Comparison of ENCODE assay signal across 7 cellular contexts in genomic region chr5:62252519-62252918, GRCh38. TPM values are rescaled to one million over a fixed set of nuclear protein-coding genes. Genes with fewer than 3 reads are reported as not detected.
DNase-seq lines count a peak whose midpoint lies in the region; ATAC-seq and TF ChIP-seq lines count a peak whose summit lies in the region.
"Not testable (repeated sequence)": the region's sequence is repeated elsewhere in the genome, so short reads cannot be mapped to it uniquely, and the experiment has no call there.

No MANE protein-coding gene starts in this region.

- not testable (repeated sequence) for H3K27me3 Mint-ChIP-seq in CD4-positive, alpha-beta T cell; activated CD4-positive, alpha-beta T cell treated with anti-CD3 and anti-CD28 coated beads for 36 hours; activated CD8-positive, alpha-beta T cell treated with anti-CD3 and anti-CD28 coated beads for 36 hours; activated T-helper 17 cell treated with anti-CD3 and anti-CD28 coated beads, Interleukin-2, amount 50 U/mL, for 72 hours; activated naive CD4-positive, alpha-beta T cell treated with anti-CD3 and anti-CD28 coated beads, Interleukin-2, amount 50 U/mL, for 24 hours; naive thymus-derived CD4-positive, alpha-beta T cell; nephron progenitor cell (ENCODE audit: low read depth, poor library complexity)

- H3K4me3 ChIP-seq in naive thymus-derived CD4-positive, alpha-beta T cell (ENCODE audit: low read length), result not testable (repeated sequence)

- TF ChIP-seq CTCF in CD4-positive, alpha-beta T cell (IDR thresholded peaks at IDR 0.05); activated CD8-positive, alpha-beta T cell treated with anti-CD3 and anti-CD28 coated beads for 36 hours (IDR thresholded peaks at IDR 0.05); nephron progenitor cell (IDR thresholded peaks at IDR 0.05): not testable (repeated sequence)

- not testable (repeated sequence) for ATAC-seq in CD4-positive, alpha-beta T cell (ENCODE audit: poor library complexity); activated CD4-positive, alpha-beta T cell treated with anti-CD3 and anti-CD28 coated beads for 36 hours; activated CD8-positive, alpha-beta T cell treated with anti-CD3 and anti-CD28 coated beads for 36 hours; activated T-helper 17 cell treated with anti-CD3 and anti-CD28 coated beads, Interleukin-2, amount 50 U/mL, for 72 hours (replicated peaks); naive thymus-derived CD4-positive, alpha-beta T cell

- CTCF ChIA-PET in CD4-positive, alpha-beta T cell (lab: Charles Lee); activated CD4-positive, alpha-beta T cell treated with anti-CD3 and anti-CD28 coated beads for 36 hours (lab: Charles Lee); activated CD8-positive, alpha-beta T cell treated with anti-CD3 and anti-CD28 coated beads for 36 hours (lab: Charles Lee); naive thymus-derived CD4-positive, alpha-beta T cell (lab: Charles Lee): not testable (repeated sequence)

- POLR2A ChIA-PET in CD4-positive, alpha-beta T cell (lab: Charles Lee); activated CD4-positive, alpha-beta T cell treated with anti-CD3 and anti-CD28 coated beads for 36 hours (lab: Charles Lee); activated CD8-positive, alpha-beta T cell treated with anti-CD3 and anti-CD28 coated beads for 36 hours (lab: Charles Lee); naive thymus-derived CD4-positive, alpha-beta T cell (lab: Charles Lee): not testable (repeated sequence)

- H3K9me3 ChIP-seq in CD4-positive, alpha-beta T cell (ENCODE audit: control insufficient read depth, low read length); naive thymus-derived CD4-positive, alpha-beta T cell (ENCODE audit: control insufficient read depth in 2 of 3, low read length in 3 of 3): not testable (repeated sequence)

- intact Hi-C loops in CD4-positive, alpha-beta T cell (cut with DNase I, micrococcal nuclease); activated CD4-positive, alpha-beta T cell treated with anti-CD3 and anti-CD28 coated beads for 36 hours (cut with DNase I, micrococcal nuclease); activated CD8-positive, alpha-beta T cell treated with anti-CD3 and anti-CD28 coated beads for 36 hours (cut with micrococcal nuclease); naive thymus-derived CD4-positive, alpha-beta T cell (cut with micrococcal nuclease): not testable (repeated sequence)

- H3K4me3 Mint-ChIP-seq in CD4-positive, alpha-beta T cell; activated CD4-positive, alpha-beta T cell treated with anti-CD3 and anti-CD28 coated beads for 36 hours; activated CD8-positive, alpha-beta T cell treated with anti-CD3 and anti-CD28 coated beads for 36 hours; activated naive CD4-positive, alpha-beta T cell treated with anti-CD3 and anti-CD28 coated beads, Interleukin-2, amount 50 U/mL, for 24 hours; naive thymus-derived CD4-positive, alpha-beta T cell; nephron progenitor cell: not testable (repeated sequence)
- H3K4me3 Mint-ChIP-seq in activated T-helper 17 cell treated with anti-CD3 and anti-CD28 coated beads, Interleukin-2, amount 50 U/mL, for 72 hours, result peak overlapping the region; percentile 12

- H3K4me1 Mint-ChIP-seq in CD4-positive, alpha-beta T cell (ENCODE audit: low read depth), result peaks cover 49% of the 10 kb centered on the region
- H3K4me1 Mint-ChIP-seq in activated CD4-positive, alpha-beta T cell treated with anti-CD3 and anti-CD28 coated beads for 36 hours, result peaks cover 70% of the 10 kb centered on the region
- peaks cover 65% of the 10 kb centered on the region for H3K4me1 Mint-ChIP-seq in activated CD8-positive, alpha-beta T cell treated with anti-CD3 and anti-CD28 coated beads for 36 hours (ENCODE audit: low read depth)
- peaks cover 42% of the 10 kb centered on the region for H3K4me1 Mint-ChIP-seq in activated T-helper 17 cell treated with anti-CD3 and anti-CD28 coated beads, Interleukin-2, amount 50 U/mL, for 72 hours
- peaks cover 47% of the 10 kb centered on the region for H3K4me1 Mint-ChIP-seq in activated naive CD4-positive, alpha-beta T cell treated with anti-CD3 and anti-CD28 coated beads, Interleukin-2, amount 50 U/mL, for 24 hours
- peaks cover 17 to 49% (median 47%) of the 10 kb centered on the region in 7 donors for H3K4me1 Mint-ChIP-seq in naive thymus-derived CD4-positive, alpha-beta T cell
- H3K4me1 Mint-ChIP-seq in nephron progenitor cell, result peaks cover 19% of the 10 kb centered on the region

- H3K27me3 ChIP-seq in CD4-positive, alpha-beta T cell (ENCODE audit: control insufficient read depth, insufficient read depth, low read length); naive thymus-derived CD4-positive, alpha-beta T cell (ENCODE audit: control insufficient read depth in 2 of 2, insufficient read depth in 2 of 2, low read length in 2 of 2): not testable (repeated sequence)

- not testable (repeated sequence) for H3K36me3 ChIP-seq in naive thymus-derived CD4-positive, alpha-beta T cell (ENCODE audit: control insufficient read depth in 2 of 3, insufficient read depth in 3 of 3, low read length in 3 of 3)

- H3K4me1 ChIP-seq in naive thymus-derived CD4-positive, alpha-beta T cell (ENCODE audit: control insufficient read depth in 2 of 2, insufficient read depth in 2 of 2, low read length in 2 of 2), result peaks cover 12 to 19% of the 10 kb centered on the region in 2 donors

- peak overlapping the region; percentile 92 for H3K27ac Mint-ChIP-seq in CD4-positive, alpha-beta T cell
- peak overlapping the region; percentile 21 for H3K27ac Mint-ChIP-seq in activated CD4-positive, alpha-beta T cell treated with anti-CD3 and anti-CD28 coated beads for 36 hours
- H3K27ac Mint-ChIP-seq in activated CD8-positive, alpha-beta T cell treated with anti-CD3 and anti-CD28 coated beads for 36 hours, result peak overlapping the region; percentile 51
- peak overlapping the region; percentile 31 for H3K27ac Mint-ChIP-seq in activated T-helper 17 cell treated with anti-CD3 and anti-CD28 coated beads, Interleukin-2, amount 50 U/mL, for 72 hours
- peak overlapping the region; percentile 26 for H3K27ac Mint-ChIP-seq in activated naive CD4-positive, alpha-beta T cell treated with anti-CD3 and anti-CD28 coated beads, Interleukin-2, amount 50 U/mL, for 24 hours
- peak overlapping the region in 8 of 9 donors; percentile 9 to 98 (median 78) for H3K27ac Mint-ChIP-seq in naive thymus-derived CD4-positive, alpha-beta T cell
- H3K27ac Mint-ChIP-seq in nephron progenitor cell, result peak overlapping the region; percentile 21

- not testable (repeated sequence) for H3K36me3 Mint-ChIP-seq in CD4-positive, alpha-beta T cell (ENCODE audit: low read depth); activated T-helper 17 cell treated with anti-CD3 and anti-CD28 coated beads, Interleukin-2, amount 50 U/mL, for 72 hours (ENCODE audit: low read depth); activated naive CD4-positive, alpha-beta T cell treated with anti-CD3 and anti-CD28 coated beads, Interleukin-2, amount 50 U/mL, for 24 hours; nephron progenitor cell (ENCODE audit: low read depth)
- H3K36me3 Mint-ChIP-seq in activated CD4-positive, alpha-beta T cell treated with anti-CD3 and anti-CD28 coated beads for 36 hours (ENCODE audit: low read depth), result peaks cover 20% of the 10 kb centered on the region
- H3K36me3 Mint-ChIP-seq in activated CD8-positive, alpha-beta T cell treated with anti-CD3 and anti-CD28 coated beads for 36 hours (ENCODE audit: low read depth), result peaks cover 21% of the 10 kb centered on the region
- H3K36me3 Mint-ChIP-seq in naive thymus-derived CD4-positive, alpha-beta T cell, result peaks cover 0 to 22% (median 7%) of the 10 kb centered on the region in 5 donors

- not testable (repeated sequence) for DNase-seq in CD4-positive, alpha-beta T cell; activated CD4-positive, alpha-beta T cell treated with anti-CD3 and anti-CD28 coated beads for 36 hours; activated CD8-positive, alpha-beta T cell treated with anti-CD3 and anti-CD28 coated beads for 36 hours; naive thymus-derived CD4-positive, alpha-beta T cell; nephron progenitor cell

- not testable (repeated sequence) for H3K27ac ChIP-seq in CD4-positive, alpha-beta T cell (ENCODE audit: low read depth, low read length); naive thymus-derived CD4-positive, alpha-beta T cell (ENCODE audit: low read depth, low read length)

- not testable (repeated sequence) for H3K9me3 Mint-ChIP-seq in CD4-positive, alpha-beta T cell; activated naive CD4-positive, alpha-beta T cell treated with anti-CD3 and anti-CD28 coated beads, Interleukin-2, amount 50 U/mL, for 24 hours; nephron progenitor cell
- H3K9me3 Mint-ChIP-seq in activated CD4-positive, alpha-beta T cell treated with anti-CD3 and anti-CD28 coated beads for 36 hours (ENCODE audit: low read depth), result peaks cover 17% of the 10 kb centered on the region
- peaks cover 14% of the 10 kb centered on the region for H3K9me3 Mint-ChIP-seq in activated CD8-positive, alpha-beta T cell treated with anti-CD3 and anti-CD28 coated beads for 36 hours
- peaks cover 20% of the 10 kb centered on the region for H3K9me3 Mint-ChIP-seq in activated T-helper 17 cell treated with anti-CD3 and anti-CD28 coated beads, Interleukin-2, amount 50 U/mL, for 72 hours
- peaks cover 0 to 14% (median 4%) of the 10 kb centered on the region in 11 donors for H3K9me3 Mint-ChIP-seq in naive thymus-derived CD4-positive, alpha-beta T cell

RNA-seq across cellular contexts. Expression of gene KIF2A, which starts 53.5 kb away (rescaled TPM):
- total RNA-seq in CD4-positive, alpha-beta T cell, result 10 to 100 TPM; 78.4 to 81.8 TPM
- 100 to 1,000 TPM; 224 to 306 TPM for total RNA-seq in activated CD4-positive, alpha-beta T cell treated with anti-CD3 and anti-CD28 coated beads for 36 hours
- 100 to 1,000 TPM; 251 to 257 TPM for total RNA-seq in activated CD8-positive, alpha-beta T cell treated with anti-CD3 and anti-CD28 coated beads for 36 hours
- total RNA-seq in activated T-helper 17 cell treated with anti-CD3 and anti-CD28 coated beads, Interleukin-2, amount 50 U/mL, for 72 hours, result 100 to 1,000 TPM; 243 to 283 TPM
- 100 to 1,000 TPM in 3 of 5 experiments, 10 to 100 TPM in 2; 73.5 to 179 (median 142) TPM for total RNA-seq in naive thymus-derived CD4-positive, alpha-beta T cell
- polyA plus RNA-seq in naive thymus-derived CD4-positive, alpha-beta T cell, result 100 to 1,000 TPM; 136 to 159 TPM

Comparison
In these comparisons a context has a peak if more than half of its experiments do, and no peak if none do; other contexts are left out.
1. H3K27ac Mint-ChIP-seq: peak in every context shown above with its lines; median percentile 92 in CD4-positive, alpha-beta T cell; 78 in naive thymus-derived CD4-positive, alpha-beta T cell; 51 in activated CD8-positive, alpha-beta T cell treated with anti-CD3 and anti-CD28 coated beads for 36 hours; 31 in activated T-helper 17 cell treated with anti-CD3 and anti-CD28 coated beads, Interleukin-2, amount 50 U/mL, for 72 hours; 26 in activated naive CD4-positive, alpha-beta T cell treated with anti-CD3 and anti-CD28 coated beads, Interleukin-2, amount 50 U/mL, for 24 hours; 21 in activated CD4-positive, alpha-beta T cell treated with anti-CD3 and anti-CD28 coated beads for 36 hours; 21 in nephron progenitor cell.